ENCODE assay signal across 21 cellular contexts in genomic region chr3:145519598-145520078, GRCh38.
"Had no signal": no experiment of that assay in that cellular context is flagged by ENCODE, and none has a peak within 500 bp of the region (broad histone marks: within the 10 kb centered on the region; RNA-seq: fewer than 3 reads in every experiment).

No MANE protein-coding gene starts in this region.

- ATAC-seq: body of pancreas; gastroesophageal sphincter; left cardiac atrium; natural killer cell; pancreas; psoas muscle; stimulated activated naive CD8-positive, alpha-beta T cell treated with anti-CD3 and anti-CD28 coated beads, Interleukin-15, Interleukin-2, amounts not matched to agents 100 U/mL and 50 U/mL, for 24 hours had no signal

- H3K27me3 ChIP-seq: body of pancreas, cardiac muscle cell, gastroesophageal sphincter, pancreas, right atrium auricular region, upper lobe of left lung had no signal

- H3K9me3 ChIP-seq: body of pancreas, gastroesophageal sphincter, pancreas, psoas muscle, right atrium auricular region, upper lobe of left lung had no signal

- H3K27ac ChIP-seq: body of pancreas, cardiac muscle cell, epithelial cell of prostate, gastroesophageal sphincter, pancreas, psoas muscle, right atrium auricular region, upper lobe of left lung had no signal

- DNase-seq: activated CD4-positive, alpha-beta T cell treated with anti-CD3 and anti-CD28 coated beads for 1 hour; activated gamma-delta T cell treated with Interleukin-2 at 50 U/mL for 16 hours; activated T-cell treated with anti-CD3 and anti-CD28 coated beads, Interleukin-2, amount 50 U/mL, for 1 hour; anterior cingulate cortex; body of pancreas; cortex of kidney; head of caudate nucleus; islet precursor cell; left cardiac atrium; midbrain; natural killer cell; pancreas; psoas muscle; stimulated activated CD4-positive, alpha-beta T cell treated with anti-CD3 and anti-CD28 coated beads, Interleukin-12 subunit alpha, Interleukin-12 subunit beta, amount 100 ng/mL, for 4 hours; stimulated activated CD4-positive, alpha-beta T cell treated with anti-CD3 and anti-CD28 coated beads, Interleukin-4, amount 100 ng/mL, for 4 hours; stimulated activated naive CD8-positive, alpha-beta T cell treated with anti-CD3 and anti-CD28 coated beads, Interleukin-15, Interleukin-2, amounts not matched to agents 100 U/mL and 50 U/mL, for 24 hours; upper lobe of left lung had no signal

- H3K4me3 ChIP-seq: body of pancreas, cardiac muscle cell, gastroesophageal sphincter, pancreas, psoas muscle, right atrium auricular region, upper lobe of left lung had no signal

- FAIRE-seq: pancreas had no signal

- H3K4me1 ChIP-seq: gastroesophageal sphincter, psoas muscle, right atrium auricular region, upper lobe of left lung had no signal

- H3K36me3 ChIP-seq: cardiac muscle cell, gastroesophageal sphincter, pancreas, right atrium auricular region, upper lobe of left lung had no signal
